Comparison of ENCODE assay signal across 16 cellular contexts in genomic region chr9:131868766-131869165, GRCh38.
DNase-seq lines count a peak whose midpoint lies in the region; ATAC-seq and TF ChIP-seq lines count a peak whose summit lies in the region.
"Had no signal": no experiment of that assay in that cellular context is flagged by ENCODE, and none has a peak within 500 bp of the region (broad histone marks: within the 10 kb centered on the region; RNA-seq: fewer than 3 reads in every experiment).

No MANE protein-coding gene starts in this region.

- ATAC-seq in HG02885 (IDR thresholded peaks at IDR 0.05; ENCODE audit: poor library complexity, unreplicated experiment), result no peak
- ATAC-seq: activated CD8-positive, alpha-beta T cell treated with anti-CD3 and anti-CD28 coated beads for 36 hours; Panc1; right lobe of liver had no signal

- H3K4me3 ChIP-seq in sigmoid colon, result no peak overlapping the region
- H3K4me3 ChIP-seq: adrenal gland, right lobe of liver had no signal

- no peaks in the 10 kb centered on the region for H3K9me3 ChIP-seq in sigmoid colon
- H3K9me3 ChIP-seq: adrenal gland, right lobe of liver had no signal

- no peak for TF ChIP-seq CTCF in sigmoid colon (IDR thresholded peaks at IDR 0.05)

- TF ChIP-seq POLR2A in sigmoid colon (IDR thresholded peaks at IDR 0.05), result no peak

- H3K36me3 ChIP-seq in sigmoid colon, result peaks cover 0 to 12% (median 0%) of the 10 kb centered on the region in 4 donors
- H3K36me3 ChIP-seq: adrenal gland, right lobe of liver had no signal

- WGBS in sigmoid colon, 2 donors, result 89 to 95% methylated on average over 10 of the region's 10 CpGs

- no peak for TF ChIP-seq EP300 in sigmoid colon (IDR thresholded peaks at IDR 0.05)

- no peak overlapping the region for H3K27ac ChIP-seq in sigmoid colon
- H3K27ac ChIP-seq: adrenal gland, right lobe of liver had no signal

- intact Hi-C loops in sigmoid colon (cut with DNase I), result no loop called here

- DNase-seq in NCI-H2227 (lab: John Stamatoyannopoulos, UW; ENCODE audit: unreplicated experiment) (peak; percentile 19), NCI-H2227 treated with DMSO at 0.1 percent for 48 hours (lab: John Stamatoyannopoulos, UW) (no peak), anterior cingulate cortex (lab: John Stamatoyannopoulos, UW) (peak in 39 of 58 donors; percentile 16 to 82 (median 37)), globus pallidus (ENCODE audit: low spot score) (peak; percentile 43), stromal cell of bone marrow (ENCODE audit: low read depth) (peak; percentile 28), sigmoid colon (no peak), A172 (ENCODE audit: low spot score) (no peak)
- DNase-seq: activated CD8-positive, alpha-beta T cell treated with anti-CD3 and anti-CD28 coated beads for 36 hours; GOT3; NCI-H1930; NCI-H748 treated with DMSO at 0.1 percent for 48 hours; stimulated activated CD4-positive, alpha-beta T cell treated with anti-CD3 and anti-CD28 coated beads, Interleukin-1b, Interleukin-23, amount 100 ng/mL, for 48 hours had no signal

- H3K4me1 ChIP-seq in sigmoid colon, result no peaks in the 10 kb centered on the region
- H3K4me1 ChIP-seq: adrenal gland, right lobe of liver had no signal

- H3K27me3 ChIP-seq in sigmoid colon, result no peaks in the 10 kb centered on the region
- H3K27me3 ChIP-seq: adrenal gland, right lobe of liver had no signal

Comparison
In these comparisons a context has a peak if more than half of its experiments do, and no peak if none do; other contexts are left out.
1. DNase-seq: peak in NCI-H2227 (single experiment), anterior cingulate cortex (39 of 58), globus pallidus (single experiment) and stromal cell of bone marrow (single experiment); none in NCI-H2227 treated with DMSO at 0.1 percent for 48 hours (single experiment), sigmoid colon (single experiment) and A172 (single experiment).